Comparison of ENCODE assay signal across 19 cellular contexts in genomic region chr16:24117680-24118079, GRCh38.
DNase-seq lines count a peak whose midpoint lies in the region; ATAC-seq and TF ChIP-seq lines count a peak whose summit lies in the region.
"Had no signal": no experiment of that assay in that cellular context is flagged by ENCODE, and none has a peak within 500 bp of the region (broad histone marks: within the 10 kb centered on the region; RNA-seq: fewer than 3 reads in every experiment).

No MANE protein-coding gene starts in this region.

- CTCF ChIA-PET in activated CD8-positive, alpha-beta memory T cell treated with anti-CD3 and anti-CD28 coated beads, Interleukin-2, amount 10 ng/mL, durations not matched to agents 7 days and 5 days (lab: Charles Lee): no interaction called here

- H3K4me3 ChIP-seq in left ventricle myocardium inferior: no peak overlapping the region
- H3K4me3 ChIP-seq: K562 had no signal

- H3K27ac Mint-ChIP-seq in activated CD8-positive, alpha-beta memory T cell treated with anti-CD3 and anti-CD28 coated beads, Interleukin-2, amount 10 ng/mL, durations not matched to agents 7 days and 5 days: no peak overlapping the region

- no peaks in the 10 kb centered on the region for H3K9me3 ChIP-seq in left ventricle myocardium inferior (replicated peaks)
- H3K9me3 ChIP-seq: BE2C had no signal

- no peaks in the 10 kb centered on the region for H3K4me1 Mint-ChIP-seq in activated CD8-positive, alpha-beta memory T cell treated with anti-CD3 and anti-CD28 coated beads, Interleukin-2, amount 10 ng/mL, durations not matched to agents 7 days and 5 days

- intact Hi-C loops in left ventricle myocardium inferior (cut with micrococcal nuclease) (no loop called here), left ventricle myocardium superior (cut with micrococcal nuclease) (no loop called here)

- no peak for TF ChIP-seq CTCF in left ventricle myocardium inferior (IDR thresholded peaks at IDR 0.05; ENCODE audit: borderline replicate concordance)

- peaks cover 27% of the 10 kb centered on the region for H3K4me1 ChIP-seq in left ventricle myocardium inferior
- H3K4me1 ChIP-seq: BE2C had no signal

- peak overlapping the region; percentile 64 for H3K27ac ChIP-seq in left ventricle myocardium inferior (replicated peaks)
- peak overlapping the region; percentile 89 for H3K27ac ChIP-seq in cingulate gyrus (ENCODE audit: low read depth, low read length)

- H3K9me3 Mint-ChIP-seq in activated CD8-positive, alpha-beta memory T cell treated with anti-CD3 and anti-CD28 coated beads, Interleukin-2, amount 10 ng/mL, durations not matched to agents 7 days and 5 days (ENCODE audit: low read depth): no peaks in the 10 kb centered on the region

- peaks cover 36% of the 10 kb centered on the region for H3K36me3 Mint-ChIP-seq in activated CD8-positive, alpha-beta memory T cell treated with anti-CD3 and anti-CD28 coated beads, Interleukin-2, amount 10 ng/mL, durations not matched to agents 7 days and 5 days

- ATAC-seq in left ventricle myocardium superior: no peak
- no peak for ATAC-seq in GM21515 (IDR thresholded peaks at IDR 0.05; ENCODE audit: unreplicated experiment)
- no peak for ATAC-seq in activated CD8-positive, alpha-beta memory T cell treated with anti-CD3 and anti-CD28 coated beads, Interleukin-2, amount 10 ng/mL, durations not matched to agents 7 days and 5 days
- ATAC-seq: HCT116 had no signal

- H3K27me3 ChIP-seq in left ventricle myocardium inferior (ENCODE audit: low read depth): no peaks in the 10 kb centered on the region
- H3K27me3 ChIP-seq: BE2C had no signal

- H3K4me3 Mint-ChIP-seq in activated CD8-positive, alpha-beta memory T cell treated with anti-CD3 and anti-CD28 coated beads, Interleukin-2, amount 10 ng/mL, durations not matched to agents 7 days and 5 days: no peak overlapping the region
- H3K4me3 Mint-ChIP-seq: CD4-positive, CD25-positive, alpha-beta regulatory T cell had no signal

- H3K36me3 ChIP-seq in left ventricle myocardium inferior: no peaks in the 10 kb centered on the region
- H3K36me3 ChIP-seq: BE2C had no signal

- DNase-seq in left ventricle myocardium inferior (no peak), left ventricle myocardium superior (no peak), islet precursor cell (peak; percentile 45), DMS79 treated with DMSO at 0.1 percent for 48 hours (lab: John Stamatoyannopoulos, UW) (no peak)
- no peak for DNase-seq in activated CD8-positive, alpha-beta memory T cell treated with anti-CD3 and anti-CD28 coated beads, Interleukin-2, amount 10 ng/mL, durations not matched to agents 7 days and 5 days
- DNase-seq in stimulated activated CD4-positive, alpha-beta T cell treated with anti-CD3 and anti-CD28 coated beads, Interleukin-4, amount 100 ng/mL, for 24 hours: no peak
- DNase-seq: BE2C; CD4-positive, CD25-positive, alpha-beta regulatory T cell; DMS153; GF-D8; NCI-H1105 treated with DMSO at 0.1 percent for 48 hours; NCI-H1694; NCI-H2107; NCI-H2227 treated with DMSO at 0.1 percent for 48 hours; NCI-H524 had no signal

- no peaks in the 10 kb centered on the region for H3K27me3 Mint-ChIP-seq in activated CD8-positive, alpha-beta memory T cell treated with anti-CD3 and anti-CD28 coated beads, Interleukin-2, amount 10 ng/mL, durations not matched to agents 7 days and 5 days
- H3K27me3 Mint-ChIP-seq: CD4-positive, CD25-positive, alpha-beta regulatory T cell had no signal
